32 cellular contexts compared by ENCODE assay signal in the genomic region with DNA sequence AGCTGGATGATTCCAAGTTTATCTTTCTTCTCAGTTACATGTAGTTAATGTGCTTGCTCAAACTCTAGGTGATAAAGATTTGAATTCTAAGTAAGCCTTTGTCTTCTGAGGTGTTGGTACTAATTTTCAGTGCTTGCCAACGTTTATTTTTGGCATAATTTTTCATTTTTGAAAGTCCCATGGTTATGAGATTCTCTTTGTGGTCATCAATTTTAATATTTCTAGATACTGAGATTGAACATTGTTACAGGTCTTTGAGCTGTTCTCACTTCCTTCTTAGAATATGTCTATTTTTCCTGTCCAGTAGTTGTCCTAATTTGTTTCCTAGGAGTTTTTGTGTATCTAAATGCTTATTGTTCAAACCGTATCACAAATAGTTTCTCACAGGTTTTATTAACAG. TPM values are rescaled to one million over a fixed set of nuclear protein-coding genes. Genes with fewer than 3 reads are reported as not detected.
"Had no signal": no experiment of that assay in that cellular context is flagged by ENCODE, and none has a peak within 500 bp of the region (broad histone marks: within the 10 kb centered on the region; RNA-seq: fewer than 3 reads in every experiment).

No MANE protein-coding gene starts in this region.

- FAIRE-seq: colon had no signal

- H3K4me1 Mint-ChIP-seq: activated CD4-positive, alpha-beta T cell treated with anti-CD3 and anti-CD28 coated beads, Interleukin-2, amount 10 ng/mL, durations not matched to agents 7 days and 5 days; activated naive CD8-positive, alpha-beta T cell treated with anti-CD3 and anti-CD28 coated beads for 36 hours; activated T-helper 17 cell treated with anti-CD3 and anti-CD28 coated beads, Interleukin-2, amount 50 U/mL, for 72 hours had no signal

- DNase-seq: activated CD4-positive, alpha-beta T cell treated with anti-CD3 and anti-CD28 coated beads for 1 hour; activated CD4-positive, alpha-beta T cell treated with anti-CD3 and anti-CD28 coated beads for 4 hours; activated CD4-positive, alpha-beta T cell treated with anti-CD3 and anti-CD28 coated beads, Interleukin-2, amount 10 ng/mL, durations not matched to agents 7 days and 5 days; activated CD4-positive, alpha-beta T cell treated with anti-CD3 and anti-CD28 coated beads, Interleukin-2, amount 50 U/mL, for 4 hours; activated CD8-positive, alpha-beta memory T cell treated with anti-CD3 and anti-CD28 coated beads for 24 hours; activated CD8-positive, alpha-beta T cell treated with anti-CD3 and anti-CD28 coated beads for 36 hours; activated effector memory CD4-positive, alpha-beta T cell treated with Interleukin-2 at 50 U/mL for 16 hours; activated naive CD4-positive, alpha-beta T cell treated with anti-CD3 and anti-CD28 coated beads for 36 hours; activated naive CD8-positive, alpha-beta T cell treated with anti-CD3 and anti-CD28 coated beads for 36 hours; activated naive CD8-positive, alpha-beta T cell treated with anti-CD3 and anti-CD28 coated beads, Interleukin-2, amount 50 U/mL, for 24 hours; activated T-cell treated with anti-CD3 and anti-CD28 coated beads, Interleukin-2, amount 50 U/mL, for 4 hours; adrenal gland; amygdala; aorta; body of pancreas; cortex of kidney; dermis blood vessel endothelial cell; effector CD4-positive, alpha-beta T cell; effector memory CD8-positive, alpha-beta T cell; esophagus squamous epithelium; foreskin melanocyte; heart right ventricle; T-helper 1 cell; T-helper 17 cell had no signal

- H3K4me3 Mint-ChIP-seq: activated CD4-positive, alpha-beta T cell treated with anti-CD3 and anti-CD28 coated beads, Interleukin-2, amount 10 ng/mL, durations not matched to agents 7 days and 5 days; activated CD8-positive, alpha-beta T cell treated with anti-CD3 and anti-CD28 coated beads for 36 hours; activated naive CD4-positive, alpha-beta T cell treated with anti-CD3 and anti-CD28 coated beads for 36 hours; activated naive CD4-positive, alpha-beta T cell treated with anti-CD3 and anti-CD28 coated beads, Interleukin-2, amount 50 U/mL, for 24 hours; activated naive CD8-positive, alpha-beta T cell treated with anti-CD3 and anti-CD28 coated beads for 36 hours; activated naive CD8-positive, alpha-beta T cell treated with anti-CD3 and anti-CD28 coated beads, Interleukin-2, amount 50 U/mL, for 24 hours; activated T-cell treated with anti-CD3 and anti-CD28 coated beads, Interleukin-2, amount 50 U/mL, for 4 hours; activated T-helper 17 cell treated with anti-CD3 and anti-CD28 coated beads, Interleukin-2, amount 50 U/mL, for 72 hours; effector memory CD8-positive, alpha-beta T cell; T-helper 17 cell had no signal

- H3K9me3 Mint-ChIP-seq: activated CD4-positive, alpha-beta T cell treated with anti-CD3 and anti-CD28 coated beads, Interleukin-2, amount 10 ng/mL, durations not matched to agents 7 days and 5 days; activated CD8-positive, alpha-beta T cell treated with anti-CD3 and anti-CD28 coated beads for 36 hours; activated naive CD4-positive, alpha-beta T cell treated with anti-CD3 and anti-CD28 coated beads for 36 hours; activated naive CD4-positive, alpha-beta T cell treated with anti-CD3 and anti-CD28 coated beads, Interleukin-2, amount 50 U/mL, for 24 hours; activated naive CD8-positive, alpha-beta T cell treated with anti-CD3 and anti-CD28 coated beads for 36 hours; activated naive CD8-positive, alpha-beta T cell treated with anti-CD3 and anti-CD28 coated beads, Interleukin-2, amount 50 U/mL, for 24 hours; activated T-cell treated with anti-CD3 and anti-CD28 coated beads, Interleukin-2, amount 50 U/mL, for 4 hours; activated T-helper 17 cell treated with anti-CD3 and anti-CD28 coated beads, Interleukin-2, amount 50 U/mL, for 72 hours; effector memory CD8-positive, alpha-beta T cell had no signal

- ATAC-seq: activated CD8-positive, alpha-beta T cell treated with anti-CD3 and anti-CD28 coated beads for 36 hours; activated naive CD8-positive, alpha-beta T cell treated with anti-CD3 and anti-CD28 coated beads, Interleukin-2, amount 50 U/mL, for 24 hours; activated T-cell treated with anti-CD3 and anti-CD28 coated beads, Interleukin-2, amount 50 U/mL, for 4 hours; activated T-helper 17 cell treated with anti-CD3 and anti-CD28 coated beads, Interleukin-2, amount 50 U/mL, for 72 hours; body of pancreas; effector memory CD8-positive, alpha-beta T cell; gastroesophageal sphincter; heart right ventricle; T-helper 17 cell had no signal

- H3K27ac Mint-ChIP-seq: activated CD4-positive, alpha-beta T cell treated with anti-CD3 and anti-CD28 coated beads, Interleukin-2, amount 10 ng/mL, durations not matched to agents 7 days and 5 days; activated CD8-positive, alpha-beta T cell treated with anti-CD3 and anti-CD28 coated beads for 36 hours; activated naive CD4-positive, alpha-beta T cell treated with anti-CD3 and anti-CD28 coated beads for 36 hours; activated naive CD4-positive, alpha-beta T cell treated with anti-CD3 and anti-CD28 coated beads, Interleukin-2, amount 50 U/mL, for 24 hours; activated naive CD8-positive, alpha-beta T cell treated with anti-CD3 and anti-CD28 coated beads for 36 hours; activated naive CD8-positive, alpha-beta T cell treated with anti-CD3 and anti-CD28 coated beads, Interleukin-2, amount 50 U/mL, for 24 hours; activated T-helper 17 cell treated with anti-CD3 and anti-CD28 coated beads, Interleukin-2, amount 50 U/mL, for 72 hours; T-helper 17 cell had no signal

- H3K27me3 Mint-ChIP-seq: activated CD4-positive, alpha-beta T cell treated with anti-CD3 and anti-CD28 coated beads, Interleukin-2, amount 10 ng/mL, durations not matched to agents 7 days and 5 days; activated CD8-positive, alpha-beta T cell treated with anti-CD3 and anti-CD28 coated beads for 36 hours; activated naive CD4-positive, alpha-beta T cell treated with anti-CD3 and anti-CD28 coated beads, Interleukin-2, amount 50 U/mL, for 24 hours; activated naive CD8-positive, alpha-beta T cell treated with anti-CD3 and anti-CD28 coated beads for 36 hours; activated naive CD8-positive, alpha-beta T cell treated with anti-CD3 and anti-CD28 coated beads, Interleukin-2, amount 50 U/mL, for 24 hours; activated T-helper 17 cell treated with anti-CD3 and anti-CD28 coated beads, Interleukin-2, amount 50 U/mL, for 72 hours; effector memory CD8-positive, alpha-beta T cell; T-helper 17 cell had no signal

RNA-seq across cellular contexts. Expression of gene USP9Y, which starts 40.4 kb away (rescaled TPM):
- total RNA-seq: aorta, body of pancreas, cardiac muscle cell, chondrocyte, fibroblast of lung, glomerular endothelial cell had no signal
